ENCODE assay signal across 1 cellular context in the genomic region with DNA sequence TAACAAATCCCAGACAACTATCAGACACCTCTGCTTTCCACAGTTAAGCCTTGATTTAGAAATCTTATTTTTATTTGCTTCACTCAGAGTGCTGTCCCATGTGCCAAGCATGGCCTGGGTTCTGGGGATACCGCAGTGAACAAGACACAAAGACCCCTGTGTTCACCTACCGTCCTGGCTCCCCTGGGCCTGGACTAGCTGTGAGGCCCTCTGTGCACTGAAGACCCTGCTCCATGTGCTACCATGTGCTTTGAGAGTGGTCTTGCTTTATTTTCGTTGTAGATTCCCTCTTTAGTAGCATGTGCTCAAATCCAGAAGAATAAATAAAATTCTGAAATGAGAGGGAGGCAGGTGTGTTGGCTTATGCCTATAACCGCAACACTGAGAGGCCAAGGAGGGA.
TF ChIP-seq lines count a peak whose summit lies in the region.

No MANE protein-coding gene starts in this region.

TF ChIP-seq in K562, 482 proteins besides CTCF, POLR2A, EP300 and RAD21 (continued from another document):
- TF ChIP-seq ZNF3 (CRISPR knock-in tag; IDR thresholded peaks at IDR 0.05) (no peak), RBM39 (optimal IDR thresholded peaks at IDR 0.05; ENCODE audit: low read depth, low read length) (no peak), ZNF217 (CRISPR knock-in tag; IDR thresholded peaks at IDR 0.05) (no peak), RNF2 (IDR thresholded peaks at IDR 0.05) (peak; percentile 77; the same call in 1 of the 2 replicates), NFE2 (IDR thresholded peaks at IDR 0.05; ENCODE audit: low read depth) (no peak), PHB2 (IDR thresholded peaks at IDR 0.05; ENCODE audit: low read depth) (no peak), LARP7 (IDR thresholded peaks at IDR 0.05) (no peak), ZNF239 (CRISPR knock-in tag; IDR thresholded peaks at IDR 0.05) (no peak), CBX8 (IDR thresholded peaks at IDR 0.05; ENCODE audit: borderline replicate concordance, extremely low read depth, low read depth, low read length, poor library complexity, severe bottlenecking) (peak; percentile 98), RB1 (IDR thresholded peaks at IDR 0.05; ENCODE audit: low read depth) (no peak), ZNF644 (tag; IDR thresholded peaks at IDR 0.05; ENCODE audit: low read depth) (no peak), TSC22D4 (tag; IDR thresholded peaks at IDR 0.05) (no peak), JUNB (CRISPR knock-in tag; conservative IDR thresholded peaks at IDR 0.05) (no peak), KHSRP (IDR thresholded peaks at IDR 0.05) (no peak)
- TF ChIP-seq, protein P1, sequence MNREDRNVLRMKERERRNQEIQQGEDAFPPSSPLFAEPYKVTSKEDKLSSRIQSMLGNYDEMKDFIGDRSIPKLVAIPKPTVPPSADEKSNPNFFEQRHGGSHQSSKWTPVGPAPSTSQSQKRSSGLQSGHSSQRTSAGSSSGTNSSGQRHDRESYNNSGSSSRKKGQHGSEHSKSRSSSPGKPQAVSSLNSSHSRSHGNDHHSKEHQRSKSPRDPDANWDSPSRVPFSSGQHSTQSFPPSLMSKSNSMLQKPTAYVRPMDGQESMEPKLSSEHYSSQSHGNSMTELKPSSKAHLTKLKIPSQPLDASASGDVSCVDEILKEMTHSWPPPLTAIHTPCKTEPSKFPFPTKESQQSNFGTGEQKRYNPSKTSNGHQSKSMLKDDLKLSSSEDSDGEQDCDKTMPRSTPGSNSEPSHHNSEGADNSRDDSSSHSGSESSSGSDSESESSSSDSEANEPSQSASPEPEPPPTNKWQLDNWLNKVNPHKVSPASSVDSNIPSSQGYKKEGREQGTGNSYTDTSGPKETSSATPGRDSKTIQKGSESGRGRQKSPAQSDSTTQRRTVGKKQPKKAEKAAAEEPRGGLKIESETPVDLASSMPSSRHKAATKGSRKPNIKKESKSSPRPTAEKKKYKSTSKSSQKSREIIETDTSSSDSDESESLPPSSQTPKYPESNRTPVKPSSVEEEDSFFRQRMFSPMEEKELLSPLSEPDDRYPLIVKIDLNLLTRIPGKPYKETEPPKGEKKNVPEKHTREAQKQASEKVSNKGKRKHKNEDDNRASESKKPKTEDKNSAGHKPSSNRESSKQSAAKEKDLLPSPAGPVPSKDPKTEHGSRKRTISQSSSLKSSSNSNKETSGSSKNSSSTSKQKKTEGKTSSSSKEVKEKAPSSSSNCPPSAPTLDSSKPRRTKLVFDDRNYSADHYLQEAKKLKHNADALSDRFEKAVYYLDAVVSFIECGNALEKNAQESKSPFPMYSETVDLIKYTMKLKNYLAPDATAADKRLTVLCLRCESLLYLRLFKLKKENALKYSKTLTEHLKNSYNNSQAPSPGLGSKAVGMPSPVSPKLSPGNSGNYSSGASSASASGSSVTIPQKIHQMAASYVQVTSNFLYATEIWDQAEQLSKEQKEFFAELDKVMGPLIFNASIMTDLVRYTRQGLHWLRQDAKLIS (CRISPR knock-in tag; IDR thresholded peaks at IDR 0.05) = no peak
- TF ChIP-seq, protein P2, sequence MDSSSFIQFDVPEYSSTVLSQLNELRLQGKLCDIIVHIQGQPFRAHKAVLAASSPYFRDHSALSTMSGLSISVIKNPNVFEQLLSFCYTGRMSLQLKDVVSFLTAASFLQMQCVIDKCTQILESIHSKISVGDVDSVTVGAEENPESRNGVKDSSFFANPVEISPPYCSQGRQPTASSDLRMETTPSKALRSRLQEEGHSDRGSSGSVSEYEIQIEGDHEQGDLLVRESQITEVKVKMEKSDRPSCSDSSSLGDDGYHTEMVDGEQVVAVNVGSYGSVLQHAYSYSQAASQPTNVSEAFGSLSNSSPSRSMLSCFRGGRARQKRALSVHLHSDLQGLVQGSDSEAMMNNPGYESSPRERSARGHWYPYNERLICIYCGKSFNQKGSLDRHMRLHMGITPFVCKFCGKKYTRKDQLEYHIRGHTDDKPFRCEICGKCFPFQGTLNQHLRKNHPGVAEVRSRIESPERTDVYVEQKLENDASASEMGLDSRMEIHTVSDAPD (CRISPR knock-in tag; IDR thresholded peaks at IDR 0.05) = no peak
TF ChIP-seq in K562: peak in this region for 4.
